9 cellular contexts compared by ENCODE assay signal in the genomic region with DNA sequence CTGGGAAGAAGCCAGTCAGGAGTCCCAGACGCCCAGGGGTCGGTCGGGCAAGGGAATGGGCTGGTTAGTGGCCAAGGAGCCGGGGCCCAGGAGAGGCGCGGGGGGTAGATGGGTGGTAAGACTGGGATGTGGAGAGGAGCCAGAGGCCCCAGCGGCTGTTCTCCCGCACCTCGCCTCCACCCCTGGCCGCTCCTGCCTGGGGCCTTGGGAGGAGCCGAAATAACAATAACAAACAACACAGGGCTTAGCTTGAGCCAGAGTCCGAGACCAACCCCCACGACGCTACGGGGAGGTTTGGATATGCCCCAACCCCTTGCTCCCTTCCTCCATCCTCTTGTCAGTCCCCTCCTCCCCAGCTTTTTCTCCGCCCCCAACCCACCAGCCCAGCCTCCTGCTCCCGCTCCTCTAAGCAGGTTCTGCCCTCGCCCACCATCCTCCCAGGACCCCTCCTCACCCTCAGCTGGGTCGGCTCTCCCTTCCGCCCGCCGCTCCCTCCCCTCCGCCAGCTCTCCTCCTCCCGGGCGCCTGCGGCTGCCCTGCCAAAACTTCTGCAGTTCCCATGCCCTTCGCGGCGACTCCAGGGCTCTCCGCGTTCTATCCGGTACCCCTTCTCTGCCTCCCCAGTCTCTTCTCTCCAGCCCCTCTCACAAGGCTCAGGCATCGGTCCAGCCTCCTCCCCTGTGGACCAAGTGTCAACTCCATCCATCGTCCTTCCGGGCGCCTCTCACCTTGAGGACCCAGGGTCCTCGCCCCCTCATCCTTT. TPM values are rescaled to one million over a fixed set of nuclear protein-coding genes. Genes with fewer than 3 reads are reported as not detected.
DNase-seq lines count a peak whose midpoint lies in the region; ATAC-seq and TF ChIP-seq lines count a peak whose summit lies in the region.
"Had no signal": no experiment of that assay in that cellular context is flagged by ENCODE, and none has a peak within 500 bp of the region (broad histone marks: within the 10 kb centered on the region; RNA-seq: fewer than 3 reads in every experiment).

No MANE protein-coding gene starts in this region.

- H3K36me3 ChIP-seq in left lung (peaks cover 0 to 17% of the 10 kb centered on the region in 2 donors), thymus (ENCODE audit: control insufficient read depth, insufficient read depth) (peaks cover 7% of the 10 kb centered on the region), brain microvascular endothelial cell (replicated peaks) (no peaks in the 10 kb centered on the region)

- no peak for TF ChIP-seq CTCF in astrocyte of the cerebellum (IDR thresholded peaks at IDR 0.05; ENCODE audit: low read depth, low read length, missing control alignments)
- TF ChIP-seq CTCF in left lung (IDR thresholded peaks at IDR 0.05) = no peak
- no peak for TF ChIP-seq CTCF in brain microvascular endothelial cell (IDR thresholded peaks at IDR 0.05; ENCODE audit: low read depth, low read length, missing control alignments)

- peaks cover 0 to 23% of the 10 kb centered on the region in 2 donors for H3K4me1 ChIP-seq in left lung
- H3K4me1 ChIP-seq in thymus (ENCODE audit: control insufficient read depth, insufficient read depth, low read length) = no peaks in the 10 kb centered on the region

- peaks cover 19% of the 10 kb centered on the region for H3K36me3 Mint-ChIP-seq in activated naive CD4-positive, alpha-beta T cell treated with anti-CD3 and anti-CD28 coated beads, Interleukin-2, amount 50 U/mL, for 24 hours

- H3K4me1 Mint-ChIP-seq in activated naive CD4-positive, alpha-beta T cell treated with anti-CD3 and anti-CD28 coated beads, Interleukin-2, amount 50 U/mL, for 24 hours = peaks cover 64% of the 10 kb centered on the region

- 16% methylated on average over 37 of the region's 37 CpGs for WGBS in thymus

- intact Hi-C loops in left lung (cut with DNase I) = no loop called here

- peak; percentile 8 for ATAC-seq in left lung

- H3K27ac Mint-ChIP-seq in activated naive CD4-positive, alpha-beta T cell treated with anti-CD3 and anti-CD28 coated beads, Interleukin-2, amount 50 U/mL, for 24 hours = peak overlapping the region; percentile 11

- H3K27me3 ChIP-seq in left lung (peaks cover 19 to 89% of the 10 kb centered on the region in 2 donors), thymus (ENCODE audit: control insufficient read depth, insufficient read depth) (peaks cover 55% of the 10 kb centered on the region), brain microvascular endothelial cell (replicated peaks) (peaks cover 58% of the 10 kb centered on the region)

- in situ Hi-C loops in astrocyte of the cerebellum (cut with HindIII; ENCODE audit: low sequenced_read_pairs) = loop anchor here (25.0 kb wide), 1 partner anchor 1312 kb away; no protein-coding TSS in a partner anchor
- in situ Hi-C loops in brain microvascular endothelial cell (cut with HindIII; ENCODE audit: low pct_ligation_motif_present, low sequenced_read_pairs) = no loop called here

- no peak for DNase-seq in activated naive CD4-positive, alpha-beta T cell treated with anti-CD3 and anti-CD28 coated beads, Interleukin-2, amount 50 U/mL, for 16 hours
- DNase-seq in astrocyte of the cerebellum (ENCODE audit: low read depth) = no peak
- DNase-seq in left lung = peak in 1 of 2 donors; percentile 79
- DNase-seq in SKM-1 treated with dmso at 0.1 percent for 144 hours (lab: John Stamatoyannopoulos, UW; ENCODE audit: unreplicated experiment) = no peak
- DNase-seq in brain microvascular endothelial cell = no peak
- no peak for DNase-seq in GF-D8 (lab: John Stamatoyannopoulos, UW)
- DNase-seq: adrenal gland had no signal

- H3K4me3 Mint-ChIP-seq in activated naive CD4-positive, alpha-beta T cell treated with anti-CD3 and anti-CD28 coated beads, Interleukin-2, amount 50 U/mL, for 24 hours = peak overlapping the region; percentile 63

- no peaks in the 10 kb centered on the region for H3K9me3 Mint-ChIP-seq in activated naive CD4-positive, alpha-beta T cell treated with anti-CD3 and anti-CD28 coated beads, Interleukin-2, amount 50 U/mL, for 24 hours

- peaks cover 42% of the 10 kb centered on the region for H3K27me3 Mint-ChIP-seq in activated naive CD4-positive, alpha-beta T cell treated with anti-CD3 and anti-CD28 coated beads, Interleukin-2, amount 50 U/mL, for 24 hours

- H3K4me3 ChIP-seq in astrocyte of the cerebellum (ENCODE audit: low read depth, low read length) (peak overlapping the region; percentile 15), left lung (peak overlapping the region; percentile 39), thymus (ENCODE audit: low read length) (peak overlapping the region; percentile 37), brain microvascular endothelial cell (ENCODE audit: low read depth, low read length) (no peak overlapping the region)

- no peaks in the 10 kb centered on the region for H3K9me3 ChIP-seq in left lung
- H3K9me3 ChIP-seq in thymus (ENCODE audit: control insufficient read depth) = no peaks in the 10 kb centered on the region
- H3K9me3 ChIP-seq: adrenal gland had no signal

- no peak overlapping the region for H3K27ac ChIP-seq in left lung
- H3K27ac ChIP-seq in thymus (ENCODE audit: low read depth) = no peak overlapping the region
- H3K27ac ChIP-seq in brain microvascular endothelial cell = no peak overlapping the region

RNA-seq across cellular contexts. Expression of gene RNF39, which starts 1.1 kb away (rescaled TPM):
- total RNA-seq in left lung = 1 to 10 TPM; 2.7 to 3.2 TPM
- 2.0 TPM for polyA plus RNA-seq in thymus

RNA-seq across cellular contexts. Expression of gene PPP1R11, which starts 7.5 kb away (rescaled TPM):
- total RNA-seq in left lung = 10 to 100 TPM; 57.0 to 60.0 TPM
- 50.5 TPM for polyA plus RNA-seq in thymus

RNA-seq across cellular contexts. Expression of gene POLR1H, which starts 13.4 kb away (rescaled TPM):
- total RNA-seq in left lung = 10 to 100 TPM; 21.3 to 24.7 TPM
- 91.0 TPM for polyA plus RNA-seq in thymus

RNA-seq across cellular contexts. Expression of gene TRIM31, which starts 38.4 kb away (rescaled TPM):
- under 1 TPM; 0.39 to 0.99 TPM for total RNA-seq in left lung
- polyA plus RNA-seq in thymus = 1.4 TPM
